Comparison of ENCODE assay signal across 25 cellular contexts in genomic region chr11:118000850-118001228, GRCh38. TPM values are rescaled to one million over a fixed set of nuclear protein-coding genes. Genes with fewer than 3 reads are reported as not detected.
A peak's percentile ranks its signal among the peaks of the same experiment; 100 is the strongest.
DNase-seq lines count a peak whose midpoint lies in the region; ATAC-seq and TF ChIP-seq lines count a peak whose summit lies in the region.
"Had no signal": no experiment of that assay in that cellular context is flagged by ENCODE, and none has a peak within 500 bp of the region (broad histone marks: within the 10 kb centered on the region; RNA-seq: fewer than 3 reads in every experiment).

No MANE protein-coding gene starts in this region.

- CTCF ChIA-PET in activated CD4-positive, alpha-beta T cell treated with anti-CD3 and anti-CD28 coated beads for 36 hours (lab: Charles Lee) = interaction anchor here (0.7 to 9.4 kb wide), 11 partner anchors 14 to 198 kb away, joined by 3 to 69 read pairs (median 4); partner anchors contain the start of gene IL10RA
- CTCF ChIA-PET in T-cell (lab: Charles Lee) = interaction anchor here in 1 of 2 donors (0.6 to 1.0 kb wide), 2 partner anchors 52 to 153 kb away, joined by 3 read pairs; no protein-coding TSS in a partner anchor

- no peak for ATAC-seq in activated CD4-positive, alpha-beta T cell treated with anti-CD3 and anti-CD28 coated beads for 36 hours
- ATAC-seq in T-cell (replicated peaks in 1 of 4) (no peak), GM21825 (IDR thresholded peaks at IDR 0.05; ENCODE audit: unreplicated experiment) (no peak)

- peaks cover 0 to 52% (median 41%) of the 10 kb centered on the region in 6 donors for H3K36me3 ChIP-seq in spleen

- H3K27ac Mint-ChIP-seq in activated CD4-positive, alpha-beta T cell treated with anti-CD3 and anti-CD28 coated beads for 36 hours = peak overlapping the region; percentile 97
- H3K27ac Mint-ChIP-seq in T-cell = peak overlapping the region; percentile 99 to 100
- H3K27ac Mint-ChIP-seq in dendritic cell treated with granulocyte-macrophage colony-stimulating factor and Interleukin-4, amounts not matched to agents 40 ng/mL and 50 ng/mL, for 4 days = peak overlapping the region; percentile 92
- H3K27ac Mint-ChIP-seq: progenitor cell of endocrine pancreas had no signal

- peak overlapping the region; percentile 42 to 98 (median 86) for H3K27ac ChIP-seq in spleen
- H3K27ac ChIP-seq: testis had no signal

- H3K4me3 ChIP-seq in spleen = no peak overlapping the region
- H3K4me3 ChIP-seq: esophagus squamous epithelium, skin epidermis, testis had no signal

- TF ChIP-seq POLR2A in spleen (IDR thresholded peaks at IDR 0.05) = no peak

- DNase-seq in activated CD4-positive, alpha-beta T cell treated with anti-CD3 and anti-CD28 coated beads for 36 hours = no peak
- DNase-seq in activated CD4-positive, alpha-beta T cell treated with anti-CD3 and anti-CD28 coated beads for 48 hours = no peak
- DNase-seq in T-cell (no peak), spleen (no peak), NCI-H187 (lab: John Stamatoyannopoulos, UW) (no peak)
- no peak for DNase-seq in activated CD4-positive, CD25-positive, alpha-beta regulatory T cell treated with anti-CD3 and anti-CD28 coated beads, Interleukin-2, amount 50 U/mL, for 72 hours
- DNase-seq: activated T-cell treated with anti-CD3 and anti-CD28 coated beads, Interleukin-2, amount 50 U/mL, for 4 hours; DMS 273 treated with DMSO at 0.1 percent for 48 hours; effector CD4-positive, alpha-beta T cell; esophagus squamous epithelium; glutamatergic neuron; KBM-7; NCI-H1048; NCI-H526 treated with DMSO at 0.1 percent for 48 hours; stimulated activated CD4-positive, alpha-beta T cell treated with anti-CD3 and anti-CD28 coated beads, Interleukin-4, amount 100 ng/mL, for 4 hours; T-helper 9 cell; testis had no signal

- POLR2A ChIA-PET in activated CD4-positive, alpha-beta T cell treated with anti-CD3 and anti-CD28 coated beads for 36 hours (lab: Charles Lee) = interaction anchor here (3.1 to 4.1 kb wide), 2 partner anchors 14 to 51 kb away, joined by 32 to 78 read pairs; partner anchors contain the start of gene IL10RA
- POLR2A ChIA-PET in T-cell (lab: Charles Lee) = interaction anchor here (0.6 to 1.5 kb wide), 7 partner anchors 13 to 1084 kb away, joined by 3 to 10 read pairs (median 4); no protein-coding TSS in a partner anchor

- no peaks in the 10 kb centered on the region for H3K27me3 Mint-ChIP-seq in activated CD4-positive, alpha-beta T cell treated with anti-CD3 and anti-CD28 coated beads for 36 hours
- H3K27me3 Mint-ChIP-seq in T-cell = no peaks in the 10 kb centered on the region
- no peaks in the 10 kb centered on the region for H3K27me3 Mint-ChIP-seq in dendritic cell treated with granulocyte-macrophage colony-stimulating factor and Interleukin-4, amounts not matched to agents 40 ng/mL and 50 ng/mL, for 4 days

- H3K4me1 Mint-ChIP-seq in activated CD4-positive, alpha-beta T cell treated with anti-CD3 and anti-CD28 coated beads for 36 hours = peaks cover 95% of the 10 kb centered on the region
- peaks cover 87 to 97% (median 97%) of the 10 kb centered on the region in 3 donors for H3K4me1 Mint-ChIP-seq in T-cell
- H3K4me1 Mint-ChIP-seq in dendritic cell treated with granulocyte-macrophage colony-stimulating factor and Interleukin-4, amounts not matched to agents 40 ng/mL and 50 ng/mL, for 4 days (ENCODE audit: low read depth) = peaks cover 97% of the 10 kb centered on the region

- intact Hi-C loops in activated CD4-positive, alpha-beta T cell treated with anti-CD3 and anti-CD28 coated beads for 36 hours (cut with DNase I, micrococcal nuclease) = loop anchor here (5.0 to 10.0 kb wide), 5 partner anchors 184 to 769 kb away; partner anchors contain the start of genes ARCN1 (in 1 of the 2), CD3E (in 1 of the 2), PCSK7 (in 1 of the 2) and RNF214 (in 1 of the 2)
- intact Hi-C loops in dendritic cell treated with granulocyte-macrophage colony-stimulating factor and Interleukin-4, amounts not matched to agents 40 ng/mL and 50 ng/mL, for 4 days (cut with micrococcal nuclease) = loop anchor here (5.0 kb wide), 1 partner anchor 51 kb away; no protein-coding TSS in a partner anchor
- intact Hi-C loops in spleen (cut with DNase I; ENCODE audit: low total_unique reads) = no loop called here

- peaks cover 13% of the 10 kb centered on the region for H3K9me3 Mint-ChIP-seq in activated CD4-positive, alpha-beta T cell treated with anti-CD3 and anti-CD28 coated beads for 36 hours (ENCODE audit: low read depth)
- peaks cover 0 to 9% (median 3%) of the 10 kb centered on the region in 3 donors for H3K9me3 Mint-ChIP-seq in T-cell
- H3K9me3 Mint-ChIP-seq in dendritic cell treated with granulocyte-macrophage colony-stimulating factor and Interleukin-4, amounts not matched to agents 40 ng/mL and 50 ng/mL, for 4 days = peaks cover 7% of the 10 kb centered on the region

- no peak for TF ChIP-seq CTCF in spleen (IDR thresholded peaks at IDR 0.05 in 8 of 11, conservative IDR thresholded peaks at IDR 0.05 in 3 of 11)

- 95 to 100% (median 100%) methylated on average over 1 of the region's 1 CpG for WGBS in spleen, 5 donors

- H3K9me3 ChIP-seq in spleen = peaks cover 0 to 5% (median 0%) of the 10 kb centered on the region in 8 donors
- H3K9me3 ChIP-seq: esophagus squamous epithelium, testis had no signal

- no peak overlapping the region for H3K4me3 Mint-ChIP-seq in activated CD4-positive, alpha-beta T cell treated with anti-CD3 and anti-CD28 coated beads for 36 hours
- H3K4me3 Mint-ChIP-seq in T-cell = peak overlapping the region in 1 of 3 donors; percentile 66
- no peak overlapping the region for H3K4me3 Mint-ChIP-seq in dendritic cell treated with granulocyte-macrophage colony-stimulating factor and Interleukin-4, amounts not matched to agents 40 ng/mL and 50 ng/mL, for 4 days

- H3K27me3 ChIP-seq in spleen (replicated peaks in 1 of 7) = no peaks in the 10 kb centered on the region
- H3K27me3 ChIP-seq: esophagus squamous epithelium, testis had no signal

- H3K4me1 ChIP-seq in spleen = peaks cover 28 to 100% (median 82%) of the 10 kb centered on the region in 6 donors

- H3K36me3 Mint-ChIP-seq in activated CD4-positive, alpha-beta T cell treated with anti-CD3 and anti-CD28 coated beads for 36 hours (ENCODE audit: low read depth) = peaks cover 71% of the 10 kb centered on the region
- H3K36me3 Mint-ChIP-seq in T-cell = peaks cover 45% of the 10 kb centered on the region
- H3K36me3 Mint-ChIP-seq in dendritic cell treated with granulocyte-macrophage colony-stimulating factor and Interleukin-4, amounts not matched to agents 40 ng/mL and 50 ng/mL, for 4 days (ENCODE audit: low read depth) = peaks cover 66% of the 10 kb centered on the region

RNA-seq across cellular contexts. Expression of gene IL10RA, which starts 14.6 kb away (rescaled TPM):
- 10 to 100 TPM; 57.1 to 79.4 TPM for total RNA-seq in activated CD4-positive, alpha-beta T cell treated with anti-CD3 and anti-CD28 coated beads for 36 hours
- total RNA-seq in T-cell (100 to 1,000 TPM; 195 to 450 (median 375) TPM), spleen (100 to 1,000 TPM; 114 to 239 (median 171) TPM)
- polyA plus RNA-seq in spleen = 10 to 100 TPM; 32.9 to 39.4 (median 38.3) TPM
- total RNA-seq: A172, bronchial epithelial cell, lung microvascular endothelial cell had no signal
- polyA plus RNA-seq: BJ had no signal
